In the genomic region with DNA sequence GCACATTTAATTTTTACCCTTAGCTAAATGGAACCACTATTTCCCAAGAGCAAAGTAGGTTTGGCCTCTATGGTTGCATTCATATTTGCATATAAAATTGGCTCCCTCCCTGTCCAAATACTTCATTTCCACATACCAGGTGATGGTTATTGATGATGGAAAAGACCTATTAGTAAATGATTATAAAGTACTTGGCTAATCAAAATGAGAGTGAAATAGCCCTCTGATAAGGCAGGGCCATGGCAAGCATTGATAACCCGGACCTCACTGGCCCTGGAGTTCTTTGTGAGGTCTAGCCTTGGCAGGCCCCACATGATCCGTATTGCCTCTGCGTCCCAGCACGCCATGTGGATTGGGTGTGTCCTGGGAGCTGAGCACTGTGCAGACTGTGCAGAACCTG, we compare ENCODE assay signal across 38 cellular contexts.
"Had no signal": no experiment of that assay in that cellular context is flagged by ENCODE, and none has a peak within 500 bp of the region (broad histone marks: within the 10 kb centered on the region; RNA-seq: fewer than 3 reads in every experiment).

No MANE protein-coding gene starts in this region.

- H3K4me3 Mint-ChIP-seq: activated B cell treated with CpG ODN at 0.5 μM for 24 hours; activated CD4-positive, alpha-beta memory T cell treated with anti-CD3 and anti-CD28 coated beads, Interleukin-2, amount 10 ng/mL, durations not matched to agents 7 days and 5 days; activated CD4-positive, alpha-beta T cell treated with anti-CD3 and anti-CD28 coated beads, Interleukin-2, amount 10 ng/mL, durations not matched to agents 24 days and 14 days; activated naive CD4-positive, alpha-beta T cell treated with anti-CD3 and anti-CD28 coated beads for 36 hours; activated naive CD8-positive, alpha-beta T cell treated with anti-CD3 and anti-CD28 coated beads for 36 hours; activated T-cell treated with anti-CD3 and anti-CD28 coated beads, Interleukin-2, amount 50 U/mL, for 4 hours; activated T-cell treated with anti-CD3 and anti-CD28 coated beads, Interleukin-2, amount 50 U/mL, for 72 hours; activated T-helper 1 cell treated with anti-CD3 and anti-CD28 coated beads, Interleukin-12 subunit alpha, Interleukin-12 subunit beta, Interleukin-2, Interleukin-4 antibody, amounts not matched to agents 30 ng/mL and 10 ng/mL and 1 ng/mL, durations not matched to agents 14 hours and 24 hours and 36 hours; activated T-helper 17 cell treated with anti-CD3 and anti-CD28 coated beads, Interleukin-2, amount 50 U/mL, for 72 hours; brain; central memory CD8-positive, alpha-beta T cell; T-helper 1 cell treated with Interleukin-12 subunit alpha and Interleukin-12 subunit beta and Interleukin-4 antibody, amounts not matched to agents 30 μg/mL and 1 μg/mL, for 36 hours; T-helper 2 cell treated with Interferon-gamma antibody and Interleukin-4, amounts not matched to agents 5 μg/mL and 100 μg/mL, for 36 hours had no signal

- H3K27me3 Mint-ChIP-seq: activated B cell treated with CpG ODN at 0.5 μM for 24 hours; activated CD4-positive, alpha-beta T cell treated with anti-CD3 and anti-CD28 coated beads, Interleukin-2, amount 10 ng/mL, durations not matched to agents 24 days and 14 days had no signal

- H3K4me1 ChIP-seq: adrenal gland had no signal

- FAIRE-seq: astrocyte, bronchial epithelial cell, TTC549 had no signal

- DNase-seq: activated B cell treated with CpG ODN at 0.5 μM for 24 hours; activated CD4-positive, alpha-beta memory T cell treated with anti-CD3 and anti-CD28 coated beads, Interleukin-2, amount 10 ng/mL, durations not matched to agents 7 days and 5 days; activated CD4-positive, alpha-beta T cell treated with anti-CD3 and anti-CD28 coated beads for 4 hours; activated CD4-positive, alpha-beta T cell treated with anti-CD3 and anti-CD28 coated beads, Interleukin-2, amount 10 ng/mL, durations not matched to agents 24 days and 14 days; activated CD4-positive, alpha-beta T cell treated with anti-CD3 and anti-CD28 coated beads, Interleukin-2, amount 50 U/mL, for 1 hour; activated CD4-positive, alpha-beta T cell treated with anti-CD3 and anti-CD28 coated beads, Interleukin-2, amount 50 U/mL, for 48 hours; activated CD4-positive, CD25-positive, alpha-beta regulatory T cell treated with anti-CD3 and anti-CD28 coated beads, Interleukin-2, amount 50 U/mL, for 72 hours; activated CD8-positive, alpha-beta memory T cell treated with anti-CD3 and anti-CD28 coated beads, Interleukin-2, amount 50 U/mL, for 4 hours; activated effector memory CD4-positive, alpha-beta T cell treated with anti-CD3 and anti-CD28 coated beads, Interleukin-2, amount 50 U/mL, for 16 hours; activated gamma-delta T cell treated with Interleukin-2 at 50 U/mL for 16 hours; activated naive CD4-positive, alpha-beta T cell; activated naive CD4-positive, alpha-beta T cell treated with anti-CD3 and anti-CD28 coated beads for 36 hours; activated naive CD4-positive, alpha-beta T cell treated with anti-CD3 and anti-CD28 coated beads, Interleukin-2, amount 50 U/mL, for 16 hours; activated naive CD8-positive, alpha-beta T cell treated with anti-CD3 and anti-CD28 coated beads for 36 hours; activated T-cell treated with anti-CD3 and anti-CD28 coated beads for 4 hours; activated T-cell treated with anti-CD3 and anti-CD28 coated beads, Interleukin-2, amount 50 U/mL, for 1 hour; activated T-cell treated with anti-CD3 and anti-CD28 coated beads, Interleukin-2, amount 50 U/mL, for 4 hours; activated T-cell treated with anti-CD3 and anti-CD28 coated beads, Interleukin-2, amount 50 U/mL, for 72 hours; adrenal gland; amniotic stem cell; aorta; caudate nucleus; cerebellar nuclear complex; T-helper 1 cell; T-helper 2 cell; T-helper 9 cell had no signal

- H3K9me3 Mint-ChIP-seq: activated B cell treated with CpG ODN at 0.5 μM for 24 hours; activated CD4-positive, alpha-beta memory T cell treated with anti-CD3 and anti-CD28 coated beads, Interleukin-2, amount 10 ng/mL, durations not matched to agents 7 days and 5 days; activated CD4-positive, alpha-beta T cell treated with anti-CD3 and anti-CD28 coated beads, Interleukin-2, amount 10 ng/mL, durations not matched to agents 24 days and 14 days; activated naive CD4-positive, alpha-beta T cell treated with anti-CD3 and anti-CD28 coated beads for 36 hours; activated naive CD4-positive, alpha-beta T cell treated with anti-CD3 and anti-CD28 coated beads, Interleukin-2, amount 50 U/mL, for 72 hours; activated naive CD8-positive, alpha-beta T cell treated with anti-CD3 and anti-CD28 coated beads for 36 hours; activated T-cell treated with anti-CD3 and anti-CD28 coated beads, Interleukin-2, amount 50 U/mL, for 4 hours; activated T-cell treated with anti-CD3 and anti-CD28 coated beads, Interleukin-2, amount 50 U/mL, for 72 hours; activated T-helper 1 cell treated with anti-CD3 and anti-CD28 coated beads, Interleukin-12 subunit alpha, Interleukin-12 subunit beta, Interleukin-2, Interleukin-4 antibody, amounts not matched to agents 30 ng/mL and 10 ng/mL and 1 ng/mL, durations not matched to agents 14 hours and 24 hours and 36 hours; activated T-helper 17 cell treated with anti-CD3 and anti-CD28 coated beads, Interleukin-2, amount 50 U/mL, for 72 hours; brain; central memory CD8-positive, alpha-beta T cell; T-helper 1 cell treated with Interleukin-12 subunit alpha and Interleukin-12 subunit beta and Interleukin-4 antibody, amounts not matched to agents 30 μg/mL and 1 μg/mL, for 36 hours; T-helper 2 cell treated with Interferon-gamma antibody and Interleukin-4, amounts not matched to agents 5 μg/mL and 100 μg/mL, for 36 hours had no signal

- H3K36me3 Mint-ChIP-seq: activated naive CD4-positive, alpha-beta T cell treated with anti-CD3 and anti-CD28 coated beads, Interleukin-2, amount 50 U/mL, for 72 hours; activated naive CD8-positive, alpha-beta T cell treated with anti-CD3 and anti-CD28 coated beads for 36 hours; brain had no signal

- H3K36me3 ChIP-seq: adrenal gland, cardiac muscle cell had no signal

- H3K27me3 ChIP-seq: adrenal gland, cardiac muscle cell had no signal

- H3K27ac Mint-ChIP-seq: activated B cell treated with CpG ODN at 0.5 μM for 24 hours; activated CD4-positive, alpha-beta memory T cell treated with anti-CD3 and anti-CD28 coated beads, Interleukin-2, amount 10 ng/mL, durations not matched to agents 7 days and 5 days; activated CD4-positive, alpha-beta T cell treated with anti-CD3 and anti-CD28 coated beads, Interleukin-2, amount 10 ng/mL, durations not matched to agents 24 days and 14 days; activated naive CD4-positive, alpha-beta T cell treated with anti-CD3 and anti-CD28 coated beads for 36 hours; activated naive CD4-positive, alpha-beta T cell treated with anti-CD3 and anti-CD28 coated beads, Interleukin-2, amount 50 U/mL, for 72 hours; activated naive CD8-positive, alpha-beta T cell treated with anti-CD3 and anti-CD28 coated beads for 36 hours; activated T-cell treated with anti-CD3 and anti-CD28 coated beads, Interleukin-2, amount 50 U/mL, for 72 hours; activated T-helper 1 cell treated with anti-CD3 and anti-CD28 coated beads, Interleukin-12 subunit alpha, Interleukin-12 subunit beta, Interleukin-2, Interleukin-4 antibody, amounts not matched to agents 30 ng/mL and 10 ng/mL and 1 ng/mL, durations not matched to agents 14 hours and 24 hours and 36 hours; activated T-helper 17 cell treated with anti-CD3 and anti-CD28 coated beads, Interleukin-2, amount 50 U/mL, for 72 hours; brain; T-helper 1 cell treated with Interleukin-12 subunit alpha and Interleukin-12 subunit beta and Interleukin-4 antibody, amounts not matched to agents 30 μg/mL and 1 μg/mL, for 36 hours; T-helper 2 cell treated with Interferon-gamma antibody and Interleukin-4, amounts not matched to agents 5 μg/mL and 100 μg/mL, for 36 hours had no signal

- H3K9me3 ChIP-seq: adrenal gland had no signal

- ATAC-seq: activated naive CD4-positive, alpha-beta T cell treated with anti-CD3 and anti-CD28 coated beads, Interleukin-2, amount 50 U/mL, for 72 hours; activated T-cell treated with anti-CD3 and anti-CD28 coated beads, Interleukin-2, amount 50 U/mL, for 4 hours; activated T-cell treated with anti-CD3 and anti-CD28 coated beads, Interleukin-2, amount 50 U/mL, for 72 hours; activated T-helper 17 cell treated with anti-CD3 and anti-CD28 coated beads, Interleukin-2, amount 50 U/mL, for 72 hours had no signal

- H3K4me3 ChIP-seq: adrenal gland, cardiac muscle cell had no signal

- H3K27ac ChIP-seq: adrenal gland, cardiac muscle cell, VCaP had no signal

- H3K4me1 Mint-ChIP-seq: activated B cell treated with CpG ODN at 0.5 μM for 24 hours; activated CD4-positive, alpha-beta memory T cell treated with anti-CD3 and anti-CD28 coated beads, Interleukin-2, amount 10 ng/mL, durations not matched to agents 7 days and 5 days; activated CD4-positive, alpha-beta T cell treated with anti-CD3 and anti-CD28 coated beads, Interleukin-2, amount 10 ng/mL, durations not matched to agents 24 days and 14 days; activated naive CD8-positive, alpha-beta T cell treated with anti-CD3 and anti-CD28 coated beads for 36 hours; activated T-helper 17 cell treated with anti-CD3 and anti-CD28 coated beads, Interleukin-2, amount 50 U/mL, for 72 hours; brain; central memory CD8-positive, alpha-beta T cell had no signal
